Comparison of ENCODE assay signal across 10 cellular contexts in genomic region chr9:23821400-23822181, GRCh38. TPM values are rescaled to one million over a fixed set of nuclear protein-coding genes. Genes with fewer than 3 reads are reported as not detected.
DNase-seq lines count a peak whose midpoint lies in the region; ATAC-seq and TF ChIP-seq lines count a peak whose summit lies in the region.
"Had no signal": no experiment of that assay in that cellular context is flagged by ENCODE, and none has a peak within 500 bp of the region (broad histone marks: within the 10 kb centered on the region; RNA-seq: fewer than 3 reads in every experiment).

No MANE protein-coding gene starts in this region.

- no peak for TF ChIP-seq CTCF in epithelial cell of esophagus (IDR thresholded peaks at IDR 0.05; ENCODE audit: insufficient read depth, low read depth, low read length, missing control alignments)
- TF ChIP-seq CTCF in omental fat pad (IDR thresholded peaks at IDR 0.05): no peak

- peak; percentile 90 for DNase-seq in DMS 273 (lab: John Stamatoyannopoulos, UW; ENCODE audit: unreplicated experiment)
- peak; percentile 72 for DNase-seq in NCI-H446 treated with DMSO at 0.1 percent for 48 hours (lab: John Stamatoyannopoulos, UW)
- peak; percentile 69 for DNase-seq in epithelial cell of esophagus (ENCODE audit: low read depth)
- no peak for DNase-seq in omental fat pad (ENCODE audit: low spot score)
- no peak for DNase-seq in activated gamma-delta T cell treated with Interleukin-2 at 50 U/mL for 16 hours
- DNase-seq in GM19238 (ENCODE audit: insufficient read length, low spot score): no peak
- DNase-seq: effector memory CD4-positive, alpha-beta T cell had no signal

- peak overlapping the region; percentile 73 for H3K4me3 ChIP-seq in epithelial cell of esophagus (ENCODE audit: low read length)

- ATAC-seq in omental fat pad (ENCODE audit: low FRiP score) (peak; percentile 26), GM18517 (IDR thresholded peaks at IDR 0.05; ENCODE audit: unreplicated experiment) (no peak), HG03460 (IDR thresholded peaks at IDR 0.05; ENCODE audit: unreplicated experiment) (no peak)
- ATAC-seq: Panc1 had no signal

RNA-seq across cellular contexts. Expression of gene ELAVL2, which starts 4.4 kb away (rescaled TPM):
- under 1 TPM in 2 of 4 donors, not detected in 2; 0.84 TPM for total RNA-seq in omental fat pad

Comparison
In these comparisons a context has a peak if more than half of its experiments do, and no peak if none do; other contexts are left out.
1. DNase-seq: peak in DMS 273 (single experiment), NCI-H446 treated with DMSO at 0.1 percent for 48 hours (single experiment) and epithelial cell of esophagus (single experiment); none in omental fat pad (single experiment), activated gamma-delta T cell treated with Interleukin-2 at 50 U/mL for 16 hours (single experiment) and GM19238 (single experiment).